24 cellular contexts compared by ENCODE assay signal in genomic region chrX:52839137-52839536, GRCh38. TPM values are rescaled to one million over a fixed set of nuclear protein-coding genes. Genes with fewer than 3 reads are reported as not detected.
"Had no signal": no experiment of that assay in that cellular context is flagged by ENCODE, and none has a peak within 500 bp of the region (broad histone marks: within the 10 kb centered on the region; RNA-seq: fewer than 3 reads in every experiment).

No MANE protein-coding gene starts in this region.

- ATAC-seq: activated CD4-positive, alpha-beta T cell treated with anti-CD3 and anti-CD28 coated beads for 36 hours; gastroesophageal sphincter; heart left ventricle; stimulated activated naive CD8-positive, alpha-beta T cell treated with anti-CD3 and anti-CD28 coated beads, Interleukin-15, Interleukin-2, amounts not matched to agents 100 U/mL and 50 U/mL, for 24 hours; WTC11 had no signal

- H3K4me3 ChIP-seq: cardiac muscle cell, esophagus muscularis mucosa, gastroesophageal sphincter, heart left ventricle, left ventricle myocardium inferior, right atrium auricular region, tibial nerve, vagina had no signal

- H3K9me3 ChIP-seq: esophagus muscularis mucosa, gastroesophageal sphincter, left ventricle myocardium inferior, tibial nerve, vagina had no signal

- H3K36me3 ChIP-seq: cardiac muscle cell, esophagus muscularis mucosa, gastroesophageal sphincter, heart left ventricle, left ventricle myocardium inferior, right atrium auricular region, tibial nerve, vagina had no signal

- H3K27ac ChIP-seq: cardiac muscle cell, esophagus muscularis mucosa, gastroesophageal sphincter, heart left ventricle, left ventricle myocardium inferior, right atrium auricular region, tibial nerve, vagina had no signal

- H3K27me3 ChIP-seq: cardiac muscle cell, esophagus muscularis mucosa, gastroesophageal sphincter, right atrium auricular region, tibial nerve, vagina had no signal

- DNase-seq: activated CD4-positive, alpha-beta T cell treated with anti-CD3 and anti-CD28 coated beads for 36 hours; activated CD4-positive, alpha-beta T cell treated with anti-CD3 and anti-CD28 coated beads, Interleukin-2, amount 50 U/mL, for 48 hours; activated T-cell treated with anti-CD3 and anti-CD28 coated beads for 4 hours; amniotic stem cell; effector CD8-positive, alpha-beta T cell; heart left ventricle; kidney glomerular epithelial cell; left ventricle myocardium inferior; occipital lobe; stimulated activated CD4-positive, alpha-beta T cell treated with anti-CD3 and anti-CD28 coated beads, Interleukin-2, amount 100 ng/mL, for 24 hours; stimulated activated naive CD8-positive, alpha-beta T cell treated with anti-CD3 and anti-CD28 coated beads, Interleukin-15, Interleukin-2, amounts not matched to agents 100 U/mL and 50 U/mL, for 24 hours; substantia nigra had no signal

- H3K4me1 ChIP-seq: esophagus muscularis mucosa, gastroesophageal sphincter, heart left ventricle, left ventricle myocardium inferior, right atrium auricular region, tibial nerve, vagina had no signal

RNA-seq across cellular contexts. Expression of gene XAGE5, which starts 28.1 kb away (rescaled TPM):
- total RNA-seq: activated CD4-positive, alpha-beta T cell treated with anti-CD3 and anti-CD28 coated beads for 36 hours; cardiac muscle cell; chondrocyte; esophagus muscularis mucosa; gastroesophageal sphincter; heart left ventricle; left ventricle myocardium inferior; mononuclear cell; occipital lobe; posterior vena cava; right atrium auricular region; skeletal muscle tissue; tibial nerve; vagina; WTC11 had no signal
- polyA plus RNA-seq: cardiac muscle cell, heart left ventricle, neural cell had no signal

RNA-seq across cellular contexts. Expression of gene XAGE3, which starts 28.7 kb away (rescaled TPM):
- total RNA-seq: activated CD4-positive, alpha-beta T cell treated with anti-CD3 and anti-CD28 coated beads for 36 hours; cardiac muscle cell; chondrocyte; esophagus muscularis mucosa; gastroesophageal sphincter; heart left ventricle; left ventricle myocardium inferior; mononuclear cell; occipital lobe; posterior vena cava; right atrium auricular region; skeletal muscle tissue; tibial nerve; vagina; WTC11 had no signal
- polyA plus RNA-seq: cardiac muscle cell, heart left ventricle, neural cell had no signal

RNA-seq across cellular contexts. Expression of gene SPANXN5, which starts 41.9 kb away (rescaled TPM):
- total RNA-seq: activated CD4-positive, alpha-beta T cell treated with anti-CD3 and anti-CD28 coated beads for 36 hours; cardiac muscle cell; chondrocyte; esophagus muscularis mucosa; gastroesophageal sphincter; heart left ventricle; left ventricle myocardium inferior; mononuclear cell; occipital lobe; posterior vena cava; right atrium auricular region; skeletal muscle tissue; tibial nerve; vagina; WTC11 had no signal
- polyA plus RNA-seq: cardiac muscle cell, heart left ventricle, neural cell had no signal
